ENCODE assay signal across 26 cellular contexts in genomic region chr10:23058366-23058765, GRCh38.
"Had no signal": no experiment of that assay in that cellular context is flagged by ENCODE, and none has a peak within 500 bp of the region (broad histone marks: within the 10 kb centered on the region; RNA-seq: fewer than 3 reads in every experiment).

No MANE protein-coding gene starts in this region.

- H3K27ac Mint-ChIP-seq: immature natural killer cell, mesothelial cell of epicardium had no signal

- H3K4me1 ChIP-seq: heart right ventricle, left lung, lower lobe of right lung had no signal

- DNase-seq: central memory CD4-positive, alpha-beta T cell; dermis blood vessel endothelial cell; dorsolateral prefrontal cortex; effector CD4-positive, alpha-beta T cell; effector memory CD4-positive, alpha-beta T cell; esophagus squamous epithelium; foreskin fibroblast; foreskin melanocyte; gastrocnemius medialis; glutamatergic neuron; head of caudate nucleus; heart right ventricle; hippocampal formation; immature natural killer cell; left cardiac atrium; left lung; left ventricle myocardium superior; lower lobe of right lung; mesenchymal stem cell; mucosa of descending colon had no signal

- H3K4me3 Mint-ChIP-seq: immature natural killer cell, mesothelial cell of epicardium had no signal

- H3K36me3 ChIP-seq: esophagus squamous epithelium, gastrocnemius medialis, heart right ventricle, left lung, lower lobe of right lung had no signal

- H3K4me3 ChIP-seq: coronary artery, dorsolateral prefrontal cortex, esophagus squamous epithelium, gastrocnemius medialis, heart right ventricle, left lung, lower lobe of right lung, mucosa of descending colon had no signal

- H3K27me3 ChIP-seq: dorsolateral prefrontal cortex, esophagus squamous epithelium, gastrocnemius medialis, left lung had no signal

- FAIRE-seq: colon, endothelial cell of umbilical vein, islet of Langerhans, keratinocyte had no signal

- H3K36me3 Mint-ChIP-seq: immature natural killer cell had no signal

- H3K9me3 ChIP-seq: gastrocnemius medialis, left lung, lower lobe of right lung, mucosa of descending colon had no signal

- H3K4me1 Mint-ChIP-seq: immature natural killer cell had no signal

- H3K27ac ChIP-seq: coronary artery, dorsolateral prefrontal cortex, esophagus squamous epithelium, gastrocnemius medialis, heart right ventricle, left lung, lower lobe of right lung had no signal

- ATAC-seq: gastrocnemius medialis, heart right ventricle, left cardiac atrium, left lung, left ventricle myocardium superior, lower lobe of right lung, mucosa of descending colon had no signal
